Comparison of ENCODE assay signal across 1 cellular context in genomic region chr2:111883661-111884591, GRCh38.
TF ChIP-seq lines count a peak whose summit lies in the region.

Gene ANAPC1 (minus strand): TSS chr2:111884193. CDS start chr2:111880825, 3,368 bp downstream.

TF ChIP-seq in GM12878, 131 proteins besides CTCF, POLR2A, EP300 and RAD21 (continued from another document):
- TF ChIP-seq ZBTB40 (IDR thresholded peaks at IDR 0.05; ENCODE audit: borderline replicate concordance), result no peak
- no peak for TF ChIP-seq ATF3 (IDR thresholded peaks at IDR 0.05; ENCODE audit: borderline replicate concordance, extremely low read depth, low read depth, low read length)
- TF ChIP-seq RB1 (IDR thresholded peaks at IDR 0.05; ENCODE audit: borderline replicate concordance), result no peak
- peak; percentile 57 for TF ChIP-seq NRF1 (conservative IDR thresholded peaks at IDR 0.05; ENCODE audit: low read depth, low read length)
- TF ChIP-seq RELA (IDR thresholded peaks at IDR 0.05; ENCODE audit: borderline replicate concordance, partially characterized antibody), result peak; percentile 22
- TF ChIP-seq NR2F1 (conservative IDR thresholded peaks at IDR 0.05), result 0 out of 2 replicates have a peak, but pooled peaks have one; percentile 19
- TF ChIP-seq SUZ12 (IDR thresholded peaks at IDR 0.05; ENCODE audit: unreplicated experiment), result no peak
- TF ChIP-seq CHD1 (IDR thresholded peaks at IDR 0.05; ENCODE audit: low read depth, low read length), result no peak
- no peak for TF ChIP-seq ZNF592 (IDR thresholded peaks at IDR 0.05)
